2 cellular contexts compared by ENCODE assay signal in genomic region chr13:106986033-106986484, GRCh38.
TF ChIP-seq lines count a peak whose summit lies in the region.

No MANE protein-coding gene starts in this region.

TF ChIP-seq in liver, 16 proteins besides CTCF, POLR2A, EP300 and RAD21:
- TF ChIP-seq ZBTB33 (IDR thresholded peaks at IDR 0.05) (no peak), GABPA (IDR thresholded peaks at IDR 0.05 in 1 of 2, conservative IDR thresholded peaks at IDR 0.05 in 1 of 2) (no peak), HNF4A (conservative IDR thresholded peaks at IDR 0.05) (no peak), REST (IDR thresholded peaks at IDR 0.05) (no peak), JUND (IDR thresholded peaks at IDR 0.05) (no peak), YY1 (IDR thresholded peaks at IDR 0.05) (no peak), FOXA1 (IDR thresholded peaks at IDR 0.05) (no peak), RXRA (IDR thresholded peaks at IDR 0.05) (no peak), ATF3 (IDR thresholded peaks at IDR 0.05) (no peak), EGR1 (IDR thresholded peaks at IDR 0.05; ENCODE audit: low read depth in 2 of 2) (no peak), NR2F2 (IDR thresholded peaks at IDR 0.05) (no peak), MAX (IDR thresholded peaks at IDR 0.05) (no peak), FOXA2 (IDR thresholded peaks at IDR 0.05) (no peak)

TF ChIP-seq in HepG2, 621 proteins besides CTCF, POLR2A, EP300 and RAD21:
- no peak for TF ChIP-seq RARA (CRISPR knock-in tag; IDR thresholded peaks at IDR 0.05)
- no peak for TF ChIP-seq TFAP4 (IDR thresholded peaks at IDR 0.05; ENCODE audit: borderline replicate concordance, low read depth)
- TF ChIP-seq PRPF4 (IDR thresholded peaks at IDR 0.05; ENCODE audit: low read depth, low read length, poor library complexity, severe bottlenecking), result no peak
- TF ChIP-seq GATAD2A (CRISPR knock-in tag; IDR thresholded peaks at IDR 0.05), result no peak
- no peak for TF ChIP-seq CREM (IDR thresholded peaks at IDR 0.05)
- no peak for TF ChIP-seq CREM (CRISPR knock-in tag; IDR thresholded peaks at IDR 0.05)
